ENCODE assay signal across 13 cellular contexts in genomic region chr4:40718571-40718970, GRCh38. TPM values are rescaled to one million over a fixed set of nuclear protein-coding genes. Genes with fewer than 3 reads are reported as not detected.
DNase-seq lines count a peak whose midpoint lies in the region; ATAC-seq and TF ChIP-seq lines count a peak whose summit lies in the region.
"Had no signal": no experiment of that assay in that cellular context is flagged by ENCODE, and none has a peak within 500 bp of the region (broad histone marks: within the 10 kb centered on the region; RNA-seq: fewer than 3 reads in every experiment).

No MANE protein-coding gene starts in this region.

- ATAC-seq in GM21390 (IDR thresholded peaks at IDR 0.05; ENCODE audit: unreplicated experiment), result peak; percentile 4
- ATAC-seq in CD4-positive, alpha-beta T cell (ENCODE audit: poor library complexity), result no peak
- no peak for ATAC-seq in GM21619 (IDR thresholded peaks at IDR 0.05; ENCODE audit: unreplicated experiment)

- H3K4me3 Mint-ChIP-seq in CD4-positive, alpha-beta T cell, result no peak overlapping the region

- no peaks in the 10 kb centered on the region for H3K36me3 Mint-ChIP-seq in CD4-positive, alpha-beta T cell (ENCODE audit: low read depth)

- H3K27ac Mint-ChIP-seq in CD4-positive, alpha-beta T cell, result no peak overlapping the region

- CTCF ChIA-PET in CD4-positive, alpha-beta T cell (lab: Charles Lee), result no interaction called here

- no peaks in the 10 kb centered on the region for H3K27me3 Mint-ChIP-seq in CD4-positive, alpha-beta T cell

- peaks cover 18% of the 10 kb centered on the region for H3K4me1 ChIP-seq in iPS-20b (ENCODE audit: insufficient read depth, low read length)
- H3K4me1 ChIP-seq: SJSA1 had no signal

- no peaks in the 10 kb centered on the region for H3K27me3 ChIP-seq in iPS-20b (ENCODE audit: insufficient read depth, low read length)
- H3K27me3 ChIP-seq in CD4-positive, alpha-beta T cell (ENCODE audit: control insufficient read depth, insufficient read depth, low read length), result no peaks in the 10 kb centered on the region
- H3K27me3 ChIP-seq: BLaER1, SJSA1 had no signal

- H3K36me3 ChIP-seq in iPS-20b (ENCODE audit: insufficient read depth, low read depth, low read length), result no peaks in the 10 kb centered on the region
- H3K36me3 ChIP-seq: BLaER1, SJSA1 had no signal

- intact Hi-C loops in CD4-positive, alpha-beta T cell (cut with DNase I, micrococcal nuclease), result no loop called here

- peak overlapping the region; percentile 18; the same call in 1 of the 2 replicates for H3K9ac ChIP-seq in iPS-20b (ENCODE audit: low read depth, low read length)
- H3K9ac ChIP-seq: BLaER1 had no signal

- H3K4me3 ChIP-seq in iPS-20b (ENCODE audit: low read length), result 0 out of 2 replicates have a peak overlapping the region, but pooled peaks have one; percentile 3
- H3K4me3 ChIP-seq: BLaER1, SJSA1 had no signal

- TF ChIP-seq CTCF in 22Rv1 (IDR thresholded peaks at IDR 0.05), result no peak
- TF ChIP-seq CTCF in CD4-positive, alpha-beta T cell (IDR thresholded peaks at IDR 0.05), result no peak

- POLR2A ChIA-PET in CD4-positive, alpha-beta T cell (lab: Charles Lee), result no interaction called here

- peak overlapping the region; percentile 29; the same call in 1 of the 2 replicates for H3K27ac ChIP-seq in 22Rv1
- peak overlapping the region; percentile 9 for H3K27ac ChIP-seq in iPS-20b (ENCODE audit: low read length)
- no peak overlapping the region for H3K27ac ChIP-seq in CD4-positive, alpha-beta T cell (ENCODE audit: low read depth, low read length)
- H3K27ac ChIP-seq: BLaER1, SJSA1 had no signal

- no peaks in the 10 kb centered on the region for H3K9me3 ChIP-seq in iPS-20b (ENCODE audit: insufficient read depth, low read depth, low read length)
- no peaks in the 10 kb centered on the region for H3K9me3 ChIP-seq in CD4-positive, alpha-beta T cell (ENCODE audit: control insufficient read depth, low read length)
- H3K9me3 ChIP-seq: BLaER1, SJSA1 had no signal

- H3K9me3 Mint-ChIP-seq in CD4-positive, alpha-beta T cell, result no peaks in the 10 kb centered on the region

- peak; percentile 37 for DNase-seq in NCI-H774 (lab: John Stamatoyannopoulos, UW)
- no peak for DNase-seq in CD4-positive, alpha-beta T cell
- no peak for DNase-seq in stimulated activated CD4-positive, alpha-beta T cell treated with anti-CD3 and anti-CD28 coated beads, Interleukin-2, amount 100 ng/mL, for 24 hours
- no peak for DNase-seq in HUDEP-2 (lab: John Stamatoyannopoulos, UW; ENCODE audit: unreplicated experiment in 76 of 76)
- DNase-seq: activated CD4-positive, alpha-beta T cell treated with anti-CD3 and anti-CD28 coated beads for 4 hours; NCI-H1694 had no signal

- H3K4me1 Mint-ChIP-seq in CD4-positive, alpha-beta T cell (ENCODE audit: low read depth), result no peaks in the 10 kb centered on the region

RNA-seq across cellular contexts. Expression of gene NSUN7, which starts 31.2 kb away (rescaled TPM):
- under 1 TPM; 0.14 to 0.39 TPM for total RNA-seq in CD4-positive, alpha-beta T cell
- total RNA-seq: myocyte, SJSA1 had no signal
